8 cellular contexts compared by ENCODE assay signal in the genomic region with DNA sequence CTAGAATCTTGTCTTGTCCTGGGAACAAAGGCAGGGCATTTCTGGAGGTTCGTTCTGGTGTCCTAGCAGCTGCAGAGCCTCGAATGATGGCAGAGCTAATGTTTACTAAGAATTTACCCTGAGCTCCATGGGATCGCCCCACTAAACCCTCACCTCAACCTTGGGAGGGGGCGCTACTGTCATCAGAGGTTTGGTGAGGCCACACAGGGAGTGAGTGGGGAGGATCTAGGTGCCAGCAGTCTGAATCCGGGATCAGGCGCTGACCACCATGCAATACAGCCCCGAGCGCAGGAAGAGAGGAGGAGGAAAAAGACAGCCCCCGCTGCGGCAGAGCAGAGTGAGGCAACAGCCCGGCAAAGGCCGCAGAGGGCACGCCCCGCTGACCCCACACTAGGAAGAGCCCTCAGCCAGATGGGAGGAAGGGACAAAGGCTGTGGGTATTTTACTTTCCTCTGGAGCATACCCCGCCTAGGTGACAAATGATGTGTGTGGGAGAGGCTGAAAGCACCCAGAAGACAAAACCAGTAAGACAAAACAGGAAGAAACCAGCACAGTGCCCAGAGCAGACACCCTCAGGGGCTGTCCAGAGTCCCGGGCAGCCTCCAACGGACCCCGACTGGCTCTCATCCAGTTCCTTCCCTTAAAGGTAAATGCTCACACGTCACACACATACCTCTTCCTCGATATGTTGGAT.
DNase-seq lines count a peak whose midpoint lies in the region; ATAC-seq and TF ChIP-seq lines count a peak whose summit lies in the region.

No MANE protein-coding gene starts in this region.

- DNase-seq in CD8-positive, alpha-beta memory T cell: no peak
- DNase-seq in activated gamma-delta T cell (lab: John Stamatoyannopoulos, UW) (no peak), head of caudate nucleus (no peak), globus pallidus (ENCODE audit: low spot score) (no peak)

- H3K4me1 ChIP-seq in CD8-positive, alpha-beta memory T cell (ENCODE audit: insufficient read depth, low read length): peaks cover 80% of the 10 kb centered on the region
- H3K4me1 ChIP-seq in gastroesophageal sphincter (peaks cover 0 to 63% (median 25%) of the 10 kb centered on the region in 3 donors), stomach smooth muscle (ENCODE audit: control insufficient read depth, insufficient read depth, low read length) (peaks cover 27% of the 10 kb centered on the region)

- CTCF ChIA-PET in CD8-positive, alpha-beta memory T cell (lab: Charles Lee): interaction anchor here (0.6 to 5.4 kb wide), 5 partner anchors 14 to 100 kb away, joined by 3 to 24 read pairs (median 4); no protein-coding TSS in a partner anchor

- TF ChIP-seq EP300 in gastroesophageal sphincter (IDR thresholded peaks at IDR 0.05): no peak

- no peaks in the 10 kb centered on the region for H3K9me3 Mint-ChIP-seq in CD8-positive, alpha-beta memory T cell

- no peaks in the 10 kb centered on the region for H3K36me3 ChIP-seq in CD8-positive, alpha-beta memory T cell (ENCODE audit: insufficient read depth, low read length)
- peaks cover 0 to 3% of the 10 kb centered on the region in 2 donors for H3K36me3 ChIP-seq in gastroesophageal sphincter
- peaks cover 0 to 2% of the 10 kb centered on the region in 2 donors for H3K36me3 ChIP-seq in stomach smooth muscle (ENCODE audit: control insufficient read depth in 2 of 2, insufficient read depth in 2 of 2, low read length in 2 of 2)

- peaks cover 0 to 30% (median 1%) of the 10 kb centered on the region in 3 donors for H3K36me3 Mint-ChIP-seq in CD8-positive, alpha-beta memory T cell

- peak overlapping the region; percentile 1 for H3K4me3 ChIP-seq in CD8-positive, alpha-beta memory T cell (ENCODE audit: low read length)
- H3K4me3 ChIP-seq in gastroesophageal sphincter (no peak overlapping the region), stomach smooth muscle (ENCODE audit: low read length in 2 of 2) (peak overlapping the region; percentile 13 to 44)

- peak overlapping the region; percentile 96 to 99 (median 98) for H3K27ac Mint-ChIP-seq in CD8-positive, alpha-beta memory T cell

- 25 to 66% methylated on average over 5 to 13 of the region's 20 CpGs for WGBS in gastroesophageal sphincter (ENCODE audit: low coverage in 1 of 2), 2 donors

- no peak for TF ChIP-seq POLR2A in gastroesophageal sphincter (IDR thresholded peaks at IDR 0.05)

- H3K4me1 Mint-ChIP-seq in CD8-positive, alpha-beta memory T cell: peaks cover 79 to 99% (median 91%) of the 10 kb centered on the region in 3 donors

- intact Hi-C loops in head of caudate nucleus (cut with DNase I): no loop called here

- H3K9ac ChIP-seq in stomach smooth muscle (ENCODE audit: low read length in 2 of 2): peak overlapping the region in 1 of 2 donors; percentile 47

- ATAC-seq in GM21723 (IDR thresholded peaks at IDR 0.05; ENCODE audit: unreplicated experiment): peak; percentile 68
- peak; percentile 51 for ATAC-seq in gastroesophageal sphincter

- H3K27me3 Mint-ChIP-seq in CD8-positive, alpha-beta memory T cell: peaks cover 0 to 1% of the 10 kb centered on the region in 2 donors

- peak overlapping the region; percentile 57 to 83 (median 78) for H3K4me3 Mint-ChIP-seq in CD8-positive, alpha-beta memory T cell

- peak overlapping the region; percentile 64 for H3K27ac ChIP-seq in CD8-positive, alpha-beta memory T cell (ENCODE audit: low read depth, low read length)
- H3K27ac ChIP-seq in gastroesophageal sphincter (peak overlapping the region in 3 of 4 donors; percentile 64 to 69 (median 65)), stomach smooth muscle (ENCODE audit: low read length) (peak overlapping the region; percentile 24)

- no peak for TF ChIP-seq CTCF in gastroesophageal sphincter (IDR thresholded peaks at IDR 0.05)

- H3K9me3 ChIP-seq in CD8-positive, alpha-beta memory T cell (ENCODE audit: low read length): no peaks in the 10 kb centered on the region
- H3K9me3 ChIP-seq in gastroesophageal sphincter (no peaks in the 10 kb centered on the region), stomach smooth muscle (ENCODE audit: control insufficient read depth in 2 of 2, low read length in 2 of 2) (no peaks in the 10 kb centered on the region)

- POLR2A ChIA-PET in CD8-positive, alpha-beta memory T cell (lab: Charles Lee): interaction anchor here (0.9 to 1.0 kb wide), 2 partner anchors 8 to 38 kb away, joined by 3 read pairs; no protein-coding TSS in a partner anchor

- H3K27me3 ChIP-seq in CD8-positive, alpha-beta memory T cell (ENCODE audit: insufficient read depth, low read length, poor library complexity, severe bottlenecking): no peaks in the 10 kb centered on the region
- no peaks in the 10 kb centered on the region for H3K27me3 ChIP-seq in gastroesophageal sphincter
- no peaks in the 10 kb centered on the region for H3K27me3 ChIP-seq in stomach smooth muscle (ENCODE audit: control insufficient read depth in 1 of 2, insufficient read depth in 2 of 2, low read length in 2 of 2)

TF ChIP-seq in PFSK-1, 5 proteins besides CTCF, POLR2A, EP300 and RAD21:
- TF ChIP-seq, protein P1, sequence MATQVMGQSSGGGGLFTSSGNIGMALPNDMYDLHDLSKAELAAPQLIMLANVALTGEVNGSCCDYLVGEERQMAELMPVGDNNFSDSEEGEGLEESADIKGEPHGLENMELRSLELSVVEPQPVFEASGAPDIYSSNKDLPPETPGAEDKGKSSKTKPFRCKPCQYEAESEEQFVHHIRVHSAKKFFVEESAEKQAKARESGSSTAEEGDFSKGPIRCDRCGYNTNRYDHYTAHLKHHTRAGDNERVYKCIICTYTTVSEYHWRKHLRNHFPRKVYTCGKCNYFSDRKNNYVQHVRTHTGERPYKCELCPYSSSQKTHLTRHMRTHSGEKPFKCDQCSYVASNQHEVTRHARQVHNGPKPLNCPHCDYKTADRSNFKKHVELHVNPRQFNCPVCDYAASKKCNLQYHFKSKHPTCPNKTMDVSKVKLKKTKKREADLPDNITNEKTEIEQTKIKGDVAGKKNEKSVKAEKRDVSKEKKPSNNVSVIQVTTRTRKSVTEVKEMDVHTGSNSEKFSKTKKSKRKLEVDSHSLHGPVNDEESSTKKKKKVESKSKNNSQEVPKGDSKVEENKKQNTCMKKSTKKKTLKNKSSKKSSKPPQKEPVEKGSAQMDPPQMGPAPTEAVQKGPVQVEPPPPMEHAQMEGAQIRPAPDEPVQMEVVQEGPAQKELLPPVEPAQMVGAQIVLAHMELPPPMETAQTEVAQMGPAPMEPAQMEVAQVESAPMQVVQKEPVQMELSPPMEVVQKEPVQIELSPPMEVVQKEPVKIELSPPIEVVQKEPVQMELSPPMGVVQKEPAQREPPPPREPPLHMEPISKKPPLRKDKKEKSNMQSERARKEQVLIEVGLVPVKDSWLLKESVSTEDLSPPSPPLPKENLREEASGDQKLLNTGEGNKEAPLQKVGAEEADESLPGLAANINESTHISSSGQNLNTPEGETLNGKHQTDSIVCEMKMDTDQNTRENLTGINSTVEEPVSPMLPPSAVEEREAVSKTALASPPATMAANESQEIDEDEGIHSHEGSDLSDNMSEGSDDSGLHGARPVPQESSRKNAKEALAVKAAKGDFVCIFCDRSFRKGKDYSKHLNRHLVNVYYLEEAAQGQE (IDR thresholded peaks at IDR 0.05; ENCODE audit: insufficient read depth in 1 of 2, low read depth in 2 of 2, low read length in 2 of 2): no peak
- no peak for TF ChIP-seq SIN3A (IDR thresholded peaks at IDR 0.05; ENCODE audit: borderline replicate concordance, insufficient read depth, low read length)
- TF ChIP-seq TAF1 (IDR thresholded peaks at IDR 0.05; ENCODE audit: borderline replicate concordance, insufficient read depth, low read length): no peak
- TF ChIP-seq POLR2AphosphoS5 (IDR thresholded peaks at IDR 0.05; ENCODE audit: low read depth, low read length): no peak
- peak; percentile 10 for TF ChIP-seq FOXP2 (optimal IDR thresholded peaks at IDR 0.05; ENCODE audit: borderline replicate concordance, extremely low read depth, extremely low read length, insufficient read depth)
TF ChIP-seq in PFSK-1: peak in this region for 1.

Comparison
In these comparisons a context has a peak if more than half of its experiments do, and no peak if none do; other contexts are left out.
1. H3K4me3 ChIP-seq: peak in CD8-positive, alpha-beta memory T cell (single experiment) and stomach smooth muscle (2 of 2); none in gastroesophageal sphincter (0 of 2).
2. Peak in every context shown above with its lines, with median percentiles within 50 percentile points of each other: H3K27ac ChIP-seq.